In the genomic region with DNA sequence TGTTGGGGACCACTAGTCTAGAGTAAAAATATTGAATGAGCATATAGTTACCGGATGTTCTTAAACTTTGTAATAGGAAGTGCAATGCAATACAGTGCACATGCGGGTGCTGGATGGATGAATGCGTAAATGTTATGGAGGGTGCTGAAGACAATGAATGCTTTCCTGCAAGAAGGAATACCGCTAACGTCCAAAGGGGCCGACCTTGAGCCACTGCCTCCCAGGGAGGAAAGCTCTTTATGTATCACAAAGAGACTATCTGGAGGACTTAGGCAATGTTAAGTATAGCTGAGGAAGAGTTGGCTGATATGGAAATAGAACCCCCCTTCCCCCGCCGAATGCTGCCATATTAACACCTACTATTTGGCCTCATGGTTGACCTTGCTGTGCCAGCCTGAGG, we compare ENCODE assay signal across 25 cellular contexts. TPM values are rescaled to one million over a fixed set of nuclear protein-coding genes. Genes with fewer than 3 reads are reported as not detected.
DNase-seq lines count a peak whose midpoint lies in the region; ATAC-seq and TF ChIP-seq lines count a peak whose summit lies in the region.
"Had no signal": no experiment of that assay in that cellular context is flagged by ENCODE, and none has a peak within 500 bp of the region (broad histone marks: within the 10 kb centered on the region; RNA-seq: fewer than 3 reads in every experiment).

No MANE protein-coding gene starts in this region.

- no peak overlapping the region for H3K27ac ChIP-seq in hepatocyte
- H3K27ac ChIP-seq: 22Rv1, ascending aorta, RWPE1 had no signal

- TF ChIP-seq CTCF in astrocyte of the cerebellum (IDR thresholded peaks at IDR 0.05; ENCODE audit: low read depth, low read length, missing control alignments) (peak; percentile 17), hepatocyte (IDR thresholded peaks at IDR 0.05; ENCODE audit: poor library complexity) (no peak)

- no peak overlapping the region for H3K4me2 ChIP-seq in hepatocyte

- no peaks in the 10 kb centered on the region for H3K79me2 ChIP-seq in hepatocyte

- peak; percentile 16 for DNase-seq in DMS 273 (lab: John Stamatoyannopoulos, UW; ENCODE audit: unreplicated experiment)
- no peak for DNase-seq in DMS 273 treated with DMSO at 0.1 percent for 48 hours (lab: John Stamatoyannopoulos, UW)
- no peak for DNase-seq in astrocyte of the cerebellum (ENCODE audit: low read depth)
- DNase-seq in islet precursor cell: peak; percentile 62
- DNase-seq in activated CD4-positive, CD25-positive, alpha-beta regulatory T cell treated with anti-CD3 and anti-CD28 coated beads, Interleukin-2, amount 50 U/mL, for 72 hours: no peak
- no peak for DNase-seq in hepatocyte (ENCODE audit: low spot score)
- DNase-seq: activated CD4-positive, CD25-positive, alpha-beta regulatory T cell; activated CD8-positive, alpha-beta T cell treated with anti-CD3 and anti-CD28 coated beads for 36 hours; activated naive CD8-positive, alpha-beta T cell treated with anti-CD3 and anti-CD28 coated beads for 36 hours; CD8-positive, alpha-beta memory T cell; central memory CD4-positive, alpha-beta T cell; DMS79 treated with DMSO at 0.1 percent for 48 hours; hippocampal formation; left ventricle myocardium inferior; NCI-H1105 treated with DMSO at 0.1 percent for 48 hours; NCI-H2081 treated with DMSO at 0.1 percent for 48 hours; NCI-H345; NCI-H774; right cardiac atrium; stimulated activated naive CD8-positive, alpha-beta T cell treated with anti-CD3 and anti-CD28 coated beads, Interleukin-15, Interleukin-2, amounts not matched to agents 100 U/mL and 50 U/mL, for 24 hours had no signal

- no peaks in the 10 kb centered on the region for H3K9me2 ChIP-seq in hepatocyte (replicated peaks; ENCODE audit: insufficient read depth)

- no peaks in the 10 kb centered on the region for H4K20me1 ChIP-seq in hepatocyte (ENCODE audit: insufficient read depth, poor library complexity, severe bottlenecking)

- H3K9me3 ChIP-seq in hepatocyte (ENCODE audit: low read depth): no peaks in the 10 kb centered on the region
- H3K9me3 ChIP-seq: ascending aorta had no signal

- ATAC-seq in GM18907 (IDR thresholded peaks at IDR 0.05; ENCODE audit: unreplicated experiment) (no peak), HG02981 (IDR thresholded peaks at IDR 0.05; ENCODE audit: unreplicated experiment) (no peak)
- ATAC-seq: activated CD8-positive, alpha-beta T cell treated with anti-CD3 and anti-CD28 coated beads for 36 hours; stimulated activated naive CD8-positive, alpha-beta T cell treated with anti-CD3 and anti-CD28 coated beads, Interleukin-15, Interleukin-2, amounts not matched to agents 100 U/mL and 50 U/mL, for 24 hours had no signal

- 83% methylated on average over 8 of the region's 8 CpGs for WGBS in hepatocyte (ENCODE audit: low lambda C conversion rate, missing lambda C conversion rate)

- H3K4me3 ChIP-seq in astrocyte of the cerebellum (ENCODE audit: low read depth, low read length) (no peak overlapping the region), hepatocyte (no peak overlapping the region)

- H2AFZ ChIP-seq in hepatocyte: no peak overlapping the region

- H3K36me3 ChIP-seq in hepatocyte (replicated peaks; ENCODE audit: insufficient read depth, low read depth): no peaks in the 10 kb centered on the region
- H3K36me3 ChIP-seq: ascending aorta, left ventricle myocardium inferior had no signal

- in situ Hi-C loops in astrocyte of the cerebellum (cut with HindIII; ENCODE audit: low sequenced_read_pairs): no loop called here

- no peaks in the 10 kb centered on the region for H3K27me3 ChIP-seq in hepatocyte
- H3K27me3 ChIP-seq: ascending aorta had no signal

- H3K4me1 ChIP-seq in hepatocyte (ENCODE audit: insufficient read depth): no peaks in the 10 kb centered on the region
- H3K4me1 ChIP-seq: ascending aorta, left ventricle myocardium inferior had no signal

RNA-seq across cellular contexts. Expression of gene SHCBP1, which starts 27.5 kb away (rescaled TPM):
- total RNA-seq in hepatocyte: 2.7 and 3.2 TPM in 2 replicates
- 3.2 and 4.0 TPM in 2 replicates for polyA plus RNA-seq in hepatocyte

RNA-seq across cellular contexts. Expression of gene VPS35, which starts 40.3 kb away (rescaled TPM):
- total RNA-seq in hepatocyte: 221 and 224 TPM in 2 replicates
- polyA plus RNA-seq in hepatocyte: 110 and 127 TPM in 2 replicates

RNA-seq across cellular contexts. Expression of gene ORC6, which starts 40.8 kb away (rescaled TPM):
- 13.8 and 15.4 TPM in 2 replicates for total RNA-seq in hepatocyte
- polyA plus RNA-seq in hepatocyte: 11.7 and 15.8 TPM in 2 replicates
- total RNA-seq: ascending aorta had no signal

Comparison
In these comparisons a context has a peak if more than half of its experiments do, and no peak if none do; other contexts are left out.
1. DNase-seq: peak in DMS 273 (single experiment) and islet precursor cell (single experiment); none in DMS 273 treated with DMSO at 0.1 percent for 48 hours (single experiment), astrocyte of the cerebellum (single experiment), activated CD4-positive, CD25-positive, alpha-beta regulatory T cell treated with anti-CD3 and anti-CD28 coated beads, Interleukin-2, amount 50 U/mL, for 72 hours (single experiment) and hepatocyte (single experiment).